ENCODE assay signal across 8 cellular contexts in the genomic region with DNA sequence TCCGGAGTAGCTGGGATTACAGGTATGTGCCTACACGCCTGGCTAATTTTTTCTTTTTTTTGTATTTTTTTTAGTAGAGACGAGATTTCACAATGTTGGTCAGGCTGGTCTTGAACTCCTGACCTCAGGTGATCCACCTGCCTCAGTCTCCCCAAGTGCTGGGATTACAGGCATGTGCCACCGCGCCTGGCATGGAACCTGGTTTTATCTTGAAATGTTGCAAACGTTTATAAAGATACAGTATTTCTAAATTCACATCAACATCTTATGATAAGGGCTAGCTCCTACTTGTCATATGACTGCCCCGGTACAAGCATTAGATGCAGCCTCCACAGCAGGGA. TPM values are rescaled to one million over a fixed set of nuclear protein-coding genes. Genes with fewer than 3 reads are reported as not detected.
A peak's percentile ranks its signal among the peaks of the same experiment; 100 is the strongest.
DNase-seq lines count a peak whose midpoint lies in the region; ATAC-seq and TF ChIP-seq lines count a peak whose summit lies in the region.

No MANE protein-coding gene starts in this region.

- H3K27me3 ChIP-seq in GM06990 (replicated peaks; ENCODE audit: control insufficient read depth, insufficient read depth, low read length) (no peaks in the 10 kb centered on the region), esophagus (ENCODE audit: control insufficient read depth in 1 of 2, insufficient read depth in 2 of 2, low read length in 2 of 2) (no peaks in the 10 kb centered on the region), psoas muscle (ENCODE audit: insufficient read depth in 3 of 3, low read length in 2 of 3) (no peaks in the 10 kb centered on the region)

- CTCF ChIA-PET in RWPE1 (lab: Yijun Ruan, JAX), result interaction anchor here (0.6 to 4.3 kb wide), 3 partner anchors 11 to 114 kb away, joined by 3 to 23 read pairs (median 3); partner anchors contain the start of gene ZNF821

- H3K4me1 ChIP-seq in esophagus (ENCODE audit: control insufficient read depth in 2 of 2, insufficient read depth in 2 of 2, low read length in 1 of 2), result peaks cover 0 to 2% of the 10 kb centered on the region in 2 donors
- H3K4me1 ChIP-seq in psoas muscle, result peaks cover 18% of the 10 kb centered on the region

- no peaks in the 10 kb centered on the region for H3K9me3 ChIP-seq in esophagus (ENCODE audit: control insufficient read depth in 2 of 2, insufficient read depth in 1 of 2, low read depth in 1 of 2, low read length in 1 of 2)
- no peaks in the 10 kb centered on the region for H3K9me3 ChIP-seq in psoas muscle

- TF ChIP-seq CTCF in GM06990 (IDR thresholded peaks at IDR 0.05; ENCODE audit: insufficient read depth, low read length, poor library complexity, severe bottlenecking) (no peak), RWPE1 (conservative IDR thresholded peaks at IDR 0.05; ENCODE audit: low read depth) (no peak), psoas muscle (IDR thresholded peaks at IDR 0.05) (no peak)

- 36 to 44% methylated on average over 7 of the region's 7 CpGs for WGBS in esophagus, 2 donors
- 46 to 53% (median 46%) methylated on average over 7 of the region's 7 CpGs for WGBS in psoas muscle, 3 donors

- no peaks in the 10 kb centered on the region for H3K36me3 ChIP-seq in GM06990 (ENCODE audit: control insufficient read depth, insufficient read depth, low read length)
- no peaks in the 10 kb centered on the region for H3K36me3 ChIP-seq in esophagus (ENCODE audit: control insufficient read depth in 2 of 2, insufficient read depth in 2 of 2, low read length in 1 of 2)
- H3K36me3 ChIP-seq in psoas muscle (ENCODE audit: insufficient read depth in 1 of 2, low read depth in 1 of 2), result no peaks in the 10 kb centered on the region

- DNase-seq in GM06990 (ENCODE audit: extremely low read depth, insufficient read length) (no peak), RWPE1 (ENCODE audit: low spot score) (peak; percentile 23), psoas muscle (no peak), amygdala (lab: John Stamatoyannopoulos, UW) (no peak), SW480 (ENCODE audit: low spot score) (no peak), NCI-H2107 (lab: John Stamatoyannopoulos, UW) (no peak)

- POLR2A ChIA-PET in RWPE1 (lab: Yijun Ruan, JAX; ENCODE audit: low non-redundant PET), result interaction anchor here (0.6 to 0.7 kb wide), 2 partner anchors 11 to 51 kb away, joined by 5 to 6 read pairs; no protein-coding TSS in a partner anchor

- intact Hi-C loops in psoas muscle (cut with DNase I), result no loop called here

- ATAC-seq in psoas muscle, result no peak
- ATAC-seq in HG02938 (IDR thresholded peaks at IDR 0.05; ENCODE audit: unreplicated experiment), result no peak

- peak overlapping the region; percentile 93 for H3K4me3 ChIP-seq in GM06990 (replicated peaks; ENCODE audit: low read depth, low read length)
- peak overlapping the region; percentile 91 to 98 for H3K4me3 ChIP-seq in esophagus (ENCODE audit: low read depth in 1 of 2, low read length in 2 of 2)
- H3K4me3 ChIP-seq in psoas muscle, result peak overlapping the region; percentile 81

- peak overlapping the region; percentile 96 for H3K27ac ChIP-seq in RWPE1
- H3K27ac ChIP-seq in esophagus (ENCODE audit: low read depth in 2 of 2, low read length in 1 of 2), result peak overlapping the region; percentile 100
- H3K27ac ChIP-seq in psoas muscle, result peak overlapping the region; percentile 91

RNA-seq across cellular contexts. Expression of gene IST1, which starts 1.5 kb away (rescaled TPM):
- polyA plus RNA-seq in esophagus (100 to 1,000 TPM in 1 of 2 donors, 10 to 100 TPM in 1; 78.8 to 101 TPM), psoas muscle (100 to 1,000 TPM in 1 of 3 donors, 10 to 100 TPM in 2; 72.5 to 115 (median 85.4) TPM)
- total RNA-seq in psoas muscle, result 100 to 1,000 TPM in 1 of 4 donors, 10 to 100 TPM in 3; 69.2 to 111 (median 81.6) TPM

RNA-seq across cellular contexts. Expression of gene ZNF821, which starts 9.9 kb away (rescaled TPM):
- polyA plus RNA-seq in esophagus (1 to 10 TPM; 3.5 to 4.0 TPM), psoas muscle (1 to 10 TPM in 2 of 3 donors, under 1 TPM in 1; 0.87 to 4.7 (median 3.0) TPM)
- total RNA-seq in psoas muscle, result 1 to 10 TPM; 3.1 to 6.1 (median 4.3) TPM

RNA-seq across cellular contexts. Expression of gene ATXN1L, which starts 48.1 kb away (rescaled TPM):
- polyA plus RNA-seq in esophagus (1 to 10 TPM; 4.7 to 6.4 TPM), psoas muscle (10 to 100 TPM in 1 of 3 donors, 1 to 10 TPM in 2; 5.9 to 20.1 (median 5.9) TPM)
- total RNA-seq in psoas muscle, result 10 to 100 TPM; 18.1 to 28.0 (median 22.4) TPM
